7 cellular contexts compared by ENCODE assay signal in genomic region chr16:88206516-88206915, GRCh38.
DNase-seq lines count a peak whose midpoint lies in the region; ATAC-seq, FAIRE-seq and TF ChIP-seq lines count a peak whose summit lies in the region.
"Not testable (repeated sequence)": the region's sequence is repeated elsewhere in the genome, so short reads cannot be mapped to it uniquely, and the experiment has no call there.

No MANE protein-coding gene starts in this region.

- TF ChIP-seq POLR2A in spleen (IDR thresholded peaks at IDR 0.05); testis (IDR thresholded peaks at IDR 0.05): not testable (repeated sequence)

- H3K4me3 ChIP-seq in spleen, testis, upper lobe of right lung: not testable (repeated sequence)

- not testable (repeated sequence) for H3K9me3 ChIP-seq in spleen, testis, upper lobe of right lung

- DNase-seq in HTR-8/SVneo (ENCODE audit: insufficient read length, low spot score), result not testable (repeated sequence)
- peak; percentile 13 for DNase-seq in ecto neural progenitor cell (ENCODE audit: low spot score)
- DNase-seq in mesenteric fat pad (ENCODE audit: low spot score), result peak; percentile 68
- DNase-seq in sciatic nerve (ENCODE audit: low spot score), result peak; percentile 15
- peak; percentile 28 for DNase-seq in spleen
- DNase-seq in testis, result peak; percentile 9
- DNase-seq in upper lobe of right lung, result peak; percentile 34

- FAIRE-seq in HTR-8/SVneo (lab: Jason Lieb, UNC), result peak; percentile 36

- not testable (repeated sequence) for H3K27me3 ChIP-seq in spleen (replicated peaks in 1 of 7); testis; upper lobe of right lung

- H3K27ac ChIP-seq in spleen, testis, upper lobe of right lung: not testable (repeated sequence)

- ATAC-seq in sciatic nerve, upper lobe of right lung: not testable (repeated sequence)

- H3K36me3 ChIP-seq in spleen; testis (ENCODE audit: low read depth, missing control alignments); upper lobe of right lung: not testable (repeated sequence)

- WGBS in spleen, 5 donors, result 82 to 95% (median 93%) methylated on average over 8 to 14 of the region's 22 CpGs
- WGBS in testis, 2 donors, result 76 to 94% methylated on average over 6 to 9 of the region's 22 CpGs

- TF ChIP-seq CTCF in spleen (IDR thresholded peaks at IDR 0.05 in 8 of 11, conservative IDR thresholded peaks at IDR 0.05 in 3 of 11); testis (IDR thresholded peaks at IDR 0.05); upper lobe of right lung (IDR thresholded peaks at IDR 0.05): not testable (repeated sequence)

- intact Hi-C loops in sciatic nerve (cut with DNase I); spleen (cut with DNase I; ENCODE audit: low total_unique reads); testis (cut with DNase I; ENCODE audit: low total_unique reads); upper lobe of right lung (cut with DNase I): not testable (repeated sequence)

- not testable (repeated sequence) for H3K4me1 ChIP-seq in spleen, testis, upper lobe of right lung
